23 cellular contexts compared by ENCODE assay signal in the genomic region with DNA sequence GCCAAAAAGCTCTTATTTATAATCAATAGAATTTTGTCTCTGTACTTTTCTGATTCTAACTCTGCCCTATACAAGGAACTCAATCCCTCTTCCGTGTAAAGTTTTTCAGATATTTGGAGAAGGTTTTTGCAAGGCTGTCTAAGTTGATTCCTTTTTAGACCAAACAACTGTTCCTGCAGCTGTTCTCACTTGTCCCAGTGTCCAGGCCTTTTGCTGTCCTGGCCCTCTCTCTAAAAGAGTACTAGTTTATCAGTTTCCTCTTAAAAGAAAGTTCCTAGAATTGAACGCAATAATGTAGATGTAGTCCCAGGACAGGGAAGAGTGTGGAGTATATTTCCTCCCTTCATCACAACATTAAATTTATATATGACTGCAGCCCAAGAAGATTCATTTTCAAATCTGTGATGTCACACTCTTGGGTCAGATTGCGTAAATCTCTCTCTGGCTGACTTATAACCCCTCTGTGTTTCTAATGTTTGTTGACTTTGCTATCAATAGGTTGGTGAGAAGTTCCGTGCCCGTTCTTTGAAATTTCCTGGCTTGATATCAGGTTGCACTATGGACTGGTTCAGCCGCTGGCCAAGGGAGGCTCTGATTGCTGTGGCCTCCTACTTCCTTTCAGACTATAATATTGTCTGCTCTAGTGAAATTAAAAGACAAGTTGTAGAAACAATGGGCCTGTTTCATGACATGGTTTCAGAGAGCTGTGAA.
A peak's percentile ranks its signal among the peaks of the same experiment; 100 is the strongest.
DNase-seq lines count a peak whose midpoint lies in the region; TF ChIP-seq lines count a peak whose summit lies in the region.
"Had no signal": no experiment of that assay in that cellular context is flagged by ENCODE, and none has a peak within 500 bp of the region (broad histone marks: within the 10 kb centered on the region; RNA-seq: fewer than 3 reads in every experiment).

No MANE protein-coding gene starts in this region.

- H3K4me3 Mint-ChIP-seq in Calu3 (ENCODE audit: low read depth, unreplicated experiment), result no peak overlapping the region
- H3K4me3 Mint-ChIP-seq in brain, result peak overlapping the region in 1 of 5 experiments; percentile 28
- H3K4me3 Mint-ChIP-seq: activated CD4-positive, alpha-beta memory T cell treated with anti-CD3 and anti-CD28 coated beads for 36 hours; activated naive CD4-positive, alpha-beta T cell treated with anti-CD3 and anti-CD28 coated beads for 36 hours; CD8-positive, alpha-beta T cell; H9; T-helper 1 cell treated with Interleukin-12 subunit alpha and Interleukin-12 subunit beta and Interleukin-4 antibody, amounts not matched to agents 30 μg/mL and 1 μg/mL, for 36 hours had no signal

- no peaks in the 10 kb centered on the region for H3K9me3 ChIP-seq in mesodermal cell (ENCODE audit: control insufficient read depth, low read length)
- H3K9me3 ChIP-seq: ascending aorta had no signal

- TF ChIP-seq CTCF in Calu3 (IDR thresholded peaks at IDR 0.05; ENCODE audit: unreplicated experiment) (no peak), brain (conservative IDR thresholded peaks at IDR 0.05) (no peak), GM10248 (IDR thresholded peaks at IDR 0.05; ENCODE audit: control extremely low read depth, extremely low read depth, low read depth, missing control alignments) (no peak)

- H3K9me3 Mint-ChIP-seq in Calu3 (ENCODE audit: low read depth, unreplicated experiment) (no peaks in the 10 kb centered on the region), brain (peaks cover 0 to 1% (median 0%) of the 10 kb centered on the region in 5 experiments)
- H3K9me3 Mint-ChIP-seq: activated CD4-positive, alpha-beta memory T cell treated with anti-CD3 and anti-CD28 coated beads for 36 hours; activated naive CD4-positive, alpha-beta T cell treated with anti-CD3 and anti-CD28 coated beads for 36 hours; CD8-positive, alpha-beta T cell; H9; T-helper 1 cell treated with Interleukin-12 subunit alpha and Interleukin-12 subunit beta and Interleukin-4 antibody, amounts not matched to agents 30 μg/mL and 1 μg/mL, for 36 hours had no signal

- no peak overlapping the region for H3K4me3 ChIP-seq in mesodermal cell (ENCODE audit: extremely low read depth, insufficient read depth, low read length, poor library complexity, severe bottlenecking)
- H3K4me3 ChIP-seq: ascending aorta had no signal

- peaks cover 28% of the 10 kb centered on the region for H3K4me1 Mint-ChIP-seq in Calu3 (ENCODE audit: low read depth, unreplicated experiment)
- peaks cover 11% of the 10 kb centered on the region for H3K4me1 Mint-ChIP-seq in brain

- H3K27ac Mint-ChIP-seq in Calu3 (ENCODE audit: unreplicated experiment) (no peak overlapping the region), brain (peak overlapping the region in 3 of 5 experiments; percentile 10 to 47 (median 23))
- H3K27ac Mint-ChIP-seq: activated CD4-positive, alpha-beta memory T cell treated with anti-CD3 and anti-CD28 coated beads for 36 hours; activated naive CD4-positive, alpha-beta T cell treated with anti-CD3 and anti-CD28 coated beads for 36 hours; CD8-positive, alpha-beta T cell; H9; T-helper 1 cell treated with Interleukin-12 subunit alpha and Interleukin-12 subunit beta and Interleukin-4 antibody, amounts not matched to agents 30 μg/mL and 1 μg/mL, for 36 hours had no signal

- CTCF ChIA-PET in Calu3 (lab: Charles Lee), result interaction anchor here (0.6 kb wide), 1 partner anchor 24 kb away, joined by 3 read pairs; no protein-coding TSS in a partner anchor
- CTCF ChIA-PET in GM10248 (lab: Yijun Ruan, JAX), result interaction anchor here (1.8 kb wide), 1 partner anchor 12 kb away, joined by 7 read pairs; no protein-coding TSS in a partner anchor

- H3K27me3 Mint-ChIP-seq in Calu3 (ENCODE audit: unreplicated experiment) (no peaks in the 10 kb centered on the region), brain (peaks cover 4% of the 10 kb centered on the region)
- H3K27me3 Mint-ChIP-seq: activated CD4-positive, alpha-beta memory T cell treated with anti-CD3 and anti-CD28 coated beads for 36 hours had no signal

- peak; percentile 60 for DNase-seq in Calu3
- peak; percentile 75 for DNase-seq in LHCN-M2 (ENCODE audit: low read depth)
- DNase-seq in NCI-H2171 (lab: John Stamatoyannopoulos, UW), result no peak
- no peak for DNase-seq in stimulated activated CD4-positive, alpha-beta T cell treated with anti-CD3 and anti-CD28 coated beads, Interleukin-2, amount 100 ng/mL, for 48 hours
- DNase-seq in DMS79 treated with DMSO at 0.1 percent for 48 hours (lab: John Stamatoyannopoulos, UW), result no peak
- DNase-seq in GM10248 (ENCODE audit: extremely low spot score), result no peak
- DNase-seq: activated CD4-positive, alpha-beta memory T cell treated with anti-CD3 and anti-CD28 coated beads for 36 hours; activated naive CD4-positive, alpha-beta T cell treated with anti-CD3 and anti-CD28 coated beads for 36 hours; CD8-positive, alpha-beta T cell; EL; H9; hypothalamus; KBM-7; NCI-H1092 treated with DMSO at 0.1 percent for 48 hours; NCI-H446; SIG-M5; stimulated activated CD4-positive, alpha-beta T cell treated with anti-CD3 and anti-CD28 coated beads, Interleukin-2, amount 100 ng/mL, for 24 hours; WERI-Rb-1 had no signal

- no peaks in the 10 kb centered on the region for H3K36me3 ChIP-seq in mesodermal cell (ENCODE audit: control insufficient read depth, insufficient read depth, low read length)
- H3K36me3 ChIP-seq: ascending aorta, WERI-Rb-1 had no signal

- H3K4me1 ChIP-seq in mesodermal cell (ENCODE audit: control insufficient read depth, insufficient read depth, low read length, poor library complexity, severe bottlenecking), result peaks cover 20% of the 10 kb centered on the region
- H3K4me1 ChIP-seq: ascending aorta had no signal

- BruUV-seq in Calu3 (replicated peaks; lab: Mats Ljungman, UMichigan), result no TSS peak

- H3K27ac ChIP-seq in mesodermal cell (ENCODE audit: low read depth, low read length, severe bottlenecking), result peak overlapping the region; percentile 55
- H3K27ac ChIP-seq: ascending aorta, HL-60, WERI-Rb-1 had no signal

- POLR2A ChIA-PET in GM10248 (lab: Yijun Ruan, JAX), result no interaction called here

- no peaks in the 10 kb centered on the region for H3K36me3 Mint-ChIP-seq in Calu3 (ENCODE audit: insufficient read depth, unreplicated experiment)
- H3K36me3 Mint-ChIP-seq in brain, result no peaks in the 10 kb centered on the region
- H3K36me3 Mint-ChIP-seq: activated CD4-positive, alpha-beta memory T cell treated with anti-CD3 and anti-CD28 coated beads for 36 hours; CD8-positive, alpha-beta T cell had no signal

- intact Hi-C loops in Calu3 (cut with micrococcal nuclease; ENCODE audit: unreplicated experiment), result no loop called here

- WGBS in mesodermal cell (ENCODE audit: insufficient coverage in 2 of 2), 2 experiments, result 93 to 100% methylated on average over 3 to 4 of the region's 6 CpGs

Comparison
In these comparisons a context has a peak if more than half of its experiments do, and no peak if none do; other contexts are left out.
1. DNase-seq: peak in Calu3 (single experiment) and LHCN-M2 (single experiment); none in NCI-H2171 (single experiment), stimulated activated CD4-positive, alpha-beta T cell treated with anti-CD3 and anti-CD28 coated beads, Interleukin-2, amount 100 ng/mL, for 48 hours (0 of 2), DMS79 treated with DMSO at 0.1 percent for 48 hours (single experiment) and GM10248 (single experiment).